In genomic region chr22:39658806-39659463, GRCh38 we compare ENCODE assay signal across 1 cellular context.
A peak's percentile ranks its signal among the peaks of the same experiment; 100 is the strongest.
TF ChIP-seq lines count a peak whose summit lies in the region.

No MANE protein-coding gene starts in this region.

TF ChIP-seq in H1, 55 proteins besides CTCF, POLR2A, EP300 and RAD21:
- TF ChIP-seq KDM1A (IDR thresholded peaks at IDR 0.05; ENCODE audit: borderline replicate concordance, low read length) (peak; percentile 71; the same call in 1 of the 2 replicates), E2F6 (IDR thresholded peaks at IDR 0.05) (no peak), POLR2AphosphoS5 (IDR thresholded peaks at IDR 0.05; ENCODE audit: low read depth, low read length) (no peak)
